Comparison of ENCODE assay signal across 12 cellular contexts in genomic region chr14:96253140-96253539, GRCh38. TPM values are rescaled to one million over a fixed set of nuclear protein-coding genes. Genes with fewer than 3 reads are reported as not detected.
DNase-seq lines count a peak whose midpoint lies in the region; ATAC-seq, FAIRE-seq and TF ChIP-seq lines count a peak whose summit lies in the region.
"Had no signal": no experiment of that assay in that cellular context is flagged by ENCODE, and none has a peak within 500 bp of the region (broad histone marks: within the 10 kb centered on the region; RNA-seq: fewer than 3 reads in every experiment).

No MANE protein-coding gene starts in this region.

- no peak overlapping the region for H3K4me3 ChIP-seq in PC-3 (ENCODE audit: low read length)
- H3K4me3 ChIP-seq in fibroblast of mammary gland (ENCODE audit: control insufficient read depth, low read depth, low read length), result no peak overlapping the region
- H3K4me3 ChIP-seq: spleen had no signal

- H3K27ac Mint-ChIP-seq in progenitor cell of endocrine pancreas, result peak overlapping the region; percentile 47
- H3K27ac Mint-ChIP-seq: activated CD4-positive, alpha-beta T cell treated with anti-CD3 and anti-CD28 coated beads, Interleukin-2, amount 10 ng/mL, durations not matched to agents 7 days and 5 days had no signal

- no peak overlapping the region for H3K4me2 ChIP-seq in PC-3 (ENCODE audit: low read length)

- no peak for FAIRE-seq in D721Med (lab: Jason Lieb, UNC)

- no peaks in the 10 kb centered on the region for H3K9me3 Mint-ChIP-seq in progenitor cell of endocrine pancreas (ENCODE audit: low read depth)
- H3K9me3 Mint-ChIP-seq: activated CD4-positive, alpha-beta T cell treated with anti-CD3 and anti-CD28 coated beads, Interleukin-2, amount 10 ng/mL, durations not matched to agents 7 days and 5 days had no signal

- no peaks in the 10 kb centered on the region for H3K9me2 ChIP-seq in PC-3 (replicated peaks; ENCODE audit: low read length)

- H3K4me1 ChIP-seq in PC-3 (ENCODE audit: insufficient read depth, low read length), result 0 out of 2 replicates have a peak, but pooled peaks cover 7% of the 10 kb centered on the region
- H3K4me1 ChIP-seq: spleen had no signal

- no peaks in the 10 kb centered on the region for H4K20me1 ChIP-seq in PC-3 (ENCODE audit: low read length)

- peaks cover 31% of the 10 kb centered on the region for H3K27me3 Mint-ChIP-seq in progenitor cell of endocrine pancreas

- peak; percentile 94 for DNase-seq in EL
- DNase-seq in PC-3, result peak; percentile 47
- DNase-seq in fibroblast of mammary gland (ENCODE audit: low read depth), result peak; percentile 91
- no peak for DNase-seq in progenitor cell of endocrine pancreas (ENCODE audit: low spot score, unreplicated experiment)
- DNase-seq in activated CD4-positive, CD25-positive, alpha-beta regulatory T cell (lab: John Stamatoyannopoulos, UW), result no peak
- no peak for DNase-seq in caudate nucleus (lab: John Stamatoyannopoulos, UW)
- DNase-seq in D721Med (ENCODE audit: insufficient read length, low spot score), result no peak
- DNase-seq: activated CD4-positive, alpha-beta T cell treated with anti-CD3 and anti-CD28 coated beads, Interleukin-2, amount 10 ng/mL, durations not matched to agents 7 days and 5 days; aorta; GOT3; spleen had no signal

- no peak overlapping the region for H2AFZ ChIP-seq in PC-3 (ENCODE audit: low read length)

- no peaks in the 10 kb centered on the region for H3K9me3 ChIP-seq in PC-3 (ENCODE audit: low read length)
- H3K9me3 ChIP-seq: spleen had no signal

- POLR2A ChIA-PET in PC-3 (lab: Charles Lee; ENCODE audit: unreplicated experiment), result no interaction called here

- no peak for TF ChIP-seq CTCF in PC-3 (conservative IDR thresholded peaks at IDR 0.05; ENCODE audit: low read depth, low read length)
- TF ChIP-seq CTCF in fibroblast of mammary gland (conservative IDR thresholded peaks at IDR 0.05; ENCODE audit: control insufficient read depth, insufficient read depth, low read depth, low read length), result no peak
- TF ChIP-seq CTCF in progenitor cell of endocrine pancreas (IDR thresholded peaks at IDR 0.05; ENCODE audit: unreplicated experiment), result no peak
- TF ChIP-seq CTCF in D721Med (IDR thresholded peaks at IDR 0.05; ENCODE audit: insufficient read depth, missing control alignments), result no peak

- CTCF ChIA-PET in PC-3 (lab: Charles Lee), result no interaction called here

- H3F3A ChIP-seq in PC-3 (ENCODE audit: low read length, unreplicated experiment), result no peaks in the 10 kb centered on the region

- ATAC-seq in PC-3, result peak; percentile 75
- no peak for ATAC-seq in GM18867 (IDR thresholded peaks at IDR 0.05; ENCODE audit: unreplicated experiment)

- H3K4me1 Mint-ChIP-seq in progenitor cell of endocrine pancreas (ENCODE audit: low read depth), result no peaks in the 10 kb centered on the region
- H3K4me1 Mint-ChIP-seq: activated CD4-positive, alpha-beta T cell treated with anti-CD3 and anti-CD28 coated beads, Interleukin-2, amount 10 ng/mL, durations not matched to agents 7 days and 5 days had no signal

- H3K27ac ChIP-seq in PC-3 (ENCODE audit: low read length) (no peak overlapping the region), caudate nucleus (ENCODE audit: low read depth, low read length) (no peak overlapping the region)

- H3K9ac ChIP-seq in PC-3 (ENCODE audit: low read length), result no peak overlapping the region

- H3K36me3 Mint-ChIP-seq in progenitor cell of endocrine pancreas (ENCODE audit: insufficient read depth), result no peaks in the 10 kb centered on the region

- H3K36me3 ChIP-seq in PC-3 (ENCODE audit: low read depth, low read length), result no peaks in the 10 kb centered on the region
- H3K36me3 ChIP-seq: spleen had no signal

- H3K27me3 ChIP-seq in PC-3 (ENCODE audit: low read length), result peaks cover 17% of the 10 kb centered on the region

- intact Hi-C loops in PC-3 (cut with micrococcal nuclease), result no loop called here

- BruUV-seq in PC-3 (replicated peaks; lab: Mats Ljungman, UMichigan), result no TSS peak

- no peaks in the 10 kb centered on the region for H3K79me2 ChIP-seq in PC-3 (ENCODE audit: low read length)

- no peak overlapping the region for H3K4me3 Mint-ChIP-seq in progenitor cell of endocrine pancreas (ENCODE audit: low read depth)
- H3K4me3 Mint-ChIP-seq: activated CD4-positive, alpha-beta T cell treated with anti-CD3 and anti-CD28 coated beads, Interleukin-2, amount 10 ng/mL, durations not matched to agents 7 days and 5 days had no signal

RNA-seq across cellular contexts. Expression of gene BDKRB1, which starts 2.9 kb away (rescaled TPM):
- total RNA-seq in PC-3 (2014; rRNA removed) (0.69 TPM in 1 of 2 replicates, not detected in the other), progenitor cell of endocrine pancreas (not detected in 2 replicates)
- total RNA-seq: activated CD4-positive, alpha-beta T cell treated with anti-CD3 and anti-CD28 coated beads, Interleukin-2, amount 10 ng/mL, durations not matched to agents 7 days and 5 days; spleen had no signal

RNA-seq across cellular contexts. Expression of gene BDKRB2, which starts 48.5 kb away (rescaled TPM):
- total RNA-seq in PC-3 (2014; rRNA removed) (0.06 and 0.07 TPM in 2 replicates), progenitor cell of endocrine pancreas (0.36 and 0.42 TPM in 2 replicates)
- total RNA-seq: activated CD4-positive, alpha-beta T cell treated with anti-CD3 and anti-CD28 coated beads, Interleukin-2, amount 10 ng/mL, durations not matched to agents 7 days and 5 days had no signal

Comparison
In these comparisons a context has a peak if more than half of its experiments do, and no peak if none do; other contexts are left out.
1. DNase-seq: peak in EL (single experiment), PC-3 (single experiment) and fibroblast of mammary gland (single experiment); none in progenitor cell of endocrine pancreas (single experiment), activated CD4-positive, CD25-positive, alpha-beta regulatory T cell (0 of 4), caudate nucleus (0 of 61) and D721Med (single experiment).